ENCODE assay signal across 13 cellular contexts in the genomic region with DNA sequence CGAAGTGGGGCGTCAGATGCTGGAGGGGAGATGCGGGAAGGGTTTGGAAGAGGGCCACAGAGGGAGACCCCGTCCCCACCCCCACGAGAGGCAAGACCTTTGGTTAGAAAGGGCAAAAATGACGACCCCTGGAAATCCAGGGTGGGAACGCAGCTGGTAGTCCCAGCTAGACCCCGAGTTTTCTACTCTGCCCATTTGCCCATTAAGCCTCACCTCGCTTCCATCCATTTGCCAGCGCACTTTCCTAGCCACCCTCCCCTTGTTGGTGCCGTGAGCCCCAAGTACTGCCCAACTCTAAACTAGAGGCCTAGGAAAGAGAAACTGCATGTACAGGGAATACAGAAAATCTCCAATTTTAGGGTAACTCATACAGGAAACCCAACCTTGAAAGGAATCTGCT. TPM values are rescaled to one million over a fixed set of nuclear protein-coding genes. Genes with fewer than 3 reads are reported as not detected.
DNase-seq lines count a peak whose midpoint lies in the region; ATAC-seq and TF ChIP-seq lines count a peak whose summit lies in the region.
"Had no signal": no experiment of that assay in that cellular context is flagged by ENCODE, and none has a peak within 500 bp of the region (broad histone marks: within the 10 kb centered on the region; RNA-seq: fewer than 3 reads in every experiment).

No MANE protein-coding gene starts in this region.

- no peak for TF ChIP-seq CTCF in progenitor cell of endocrine pancreas (IDR thresholded peaks at IDR 0.05; ENCODE audit: unreplicated experiment)
- no peak for TF ChIP-seq CTCF in uterus (IDR thresholded peaks at IDR 0.05)

- POLR2A ChIA-PET in activated CD4-positive, alpha-beta memory T cell treated with anti-CD3 and anti-CD28 coated beads, Interleukin-2, amount 10 ng/mL, durations not matched to agents 7 days and 5 days (lab: Charles Lee) = interaction anchor here (1.2 to 2.9 kb wide), 2 partner anchors 15 to 18 kb away, joined by 3 to 68 read pairs; a partner anchor contains a TSS

- WGBS in right cardiac atrium = 52% methylated on average over 11 of the region's 11 CpGs

- peaks cover 39% of the 10 kb centered on the region for H3K27me3 Mint-ChIP-seq in activated CD4-positive, alpha-beta memory T cell treated with anti-CD3 and anti-CD28 coated beads, Interleukin-2, amount 10 ng/mL, durations not matched to agents 7 days and 5 days
- peaks cover 24% of the 10 kb centered on the region for H3K27me3 Mint-ChIP-seq in progenitor cell of endocrine pancreas

- peak overlapping the region; percentile 51 for H3K4me3 Mint-ChIP-seq in activated CD4-positive, alpha-beta memory T cell treated with anti-CD3 and anti-CD28 coated beads, Interleukin-2, amount 10 ng/mL, durations not matched to agents 7 days and 5 days
- H3K4me3 Mint-ChIP-seq in progenitor cell of endocrine pancreas (ENCODE audit: low read depth) = peak overlapping the region; percentile 67

- CTCF ChIA-PET in activated CD4-positive, alpha-beta memory T cell treated with anti-CD3 and anti-CD28 coated beads, Interleukin-2, amount 10 ng/mL, durations not matched to agents 7 days and 5 days (lab: Charles Lee) = interaction anchor here (2.8 kb wide), 1 partner anchor 17 kb away, joined by 20 read pairs; a partner anchor contains a TSS

- H3K27ac Mint-ChIP-seq in activated CD4-positive, alpha-beta memory T cell treated with anti-CD3 and anti-CD28 coated beads, Interleukin-2, amount 10 ng/mL, durations not matched to agents 7 days and 5 days = no peak overlapping the region
- no peak overlapping the region for H3K27ac Mint-ChIP-seq in progenitor cell of endocrine pancreas

- no peaks in the 10 kb centered on the region for H3K9me3 Mint-ChIP-seq in activated CD4-positive, alpha-beta memory T cell treated with anti-CD3 and anti-CD28 coated beads, Interleukin-2, amount 10 ng/mL, durations not matched to agents 7 days and 5 days
- H3K9me3 Mint-ChIP-seq in progenitor cell of endocrine pancreas (ENCODE audit: low read depth) = no peaks in the 10 kb centered on the region

- no peak for TF ChIP-seq POLR2A in uterus (IDR thresholded peaks at IDR 0.05)

- H3K4me3 ChIP-seq in right cardiac atrium (ENCODE audit: low read length) (peak overlapping the region; percentile 89), uterus (no peak overlapping the region)

- no peak overlapping the region for H3K27ac ChIP-seq in right cardiac atrium (ENCODE audit: low read length)
- no peak overlapping the region for H3K27ac ChIP-seq in uterus
- H3K27ac ChIP-seq: transverse colon had no signal

- no peaks in the 10 kb centered on the region for H3K4me1 ChIP-seq in ES-I3 (ENCODE audit: insufficient read depth, low read length)
- peaks cover 2% of the 10 kb centered on the region for H3K4me1 ChIP-seq in right cardiac atrium (ENCODE audit: control insufficient read depth, insufficient read depth, low read length)
- H3K4me1 ChIP-seq in uterus = peaks cover 0 to 9% of the 10 kb centered on the region in 2 donors

- peaks cover 29% of the 10 kb centered on the region for H3K4me1 Mint-ChIP-seq in activated CD4-positive, alpha-beta memory T cell treated with anti-CD3 and anti-CD28 coated beads, Interleukin-2, amount 10 ng/mL, durations not matched to agents 7 days and 5 days
- peaks cover 13% of the 10 kb centered on the region for H3K4me1 Mint-ChIP-seq in progenitor cell of endocrine pancreas (ENCODE audit: low read depth)

- ATAC-seq in right cardiac atrium (no peak), HG03097 (IDR thresholded peaks at IDR 0.05; ENCODE audit: low FRiP score, unreplicated experiment) (no peak)

- no peak for DNase-seq in activated CD4-positive, alpha-beta memory T cell treated with anti-CD3 and anti-CD28 coated beads, Interleukin-2, amount 10 ng/mL, durations not matched to agents 7 days and 5 days
- no peak for DNase-seq in right cardiac atrium
- DNase-seq in progenitor cell of endocrine pancreas (ENCODE audit: low spot score, unreplicated experiment) = no peak
- DNase-seq in SIG-M5 treated with dmso at 0.1 percent for 504 hours (lab: John Stamatoyannopoulos, UW; ENCODE audit: unreplicated experiment) = no peak
- DNase-seq in uterus = no peak
- DNase-seq: activated CD4-positive, alpha-beta T cell treated with anti-CD3 and anti-CD28 coated beads, Interleukin-2, amount 50 U/mL, for 1 hour; KG1; transverse colon had no signal

- no peaks in the 10 kb centered on the region for H3K27me3 ChIP-seq in right cardiac atrium (ENCODE audit: control insufficient read depth, insufficient read depth)
- H3K27me3 ChIP-seq in uterus = peaks cover 10 to 20% of the 10 kb centered on the region in 2 donors

- H3K9me3 ChIP-seq in ES-I3 (ENCODE audit: control insufficient read depth, insufficient read depth, low read length) (no peaks in the 10 kb centered on the region), right cardiac atrium (ENCODE audit: control insufficient read depth, low read length) (no peaks in the 10 kb centered on the region), uterus (no peaks in the 10 kb centered on the region)
- H3K9me3 ChIP-seq: transverse colon had no signal

- intact Hi-C loops in right cardiac atrium (cut with DNase I) = no loop called here
- intact Hi-C loops in uterus (cut with DNase I; ENCODE audit: low total_unique reads) = no loop called here

- H3K9ac ChIP-seq in ES-I3 (ENCODE audit: low read depth, low read length) = peak overlapping the region; percentile 43

- peaks cover 10% of the 10 kb centered on the region for H3K36me3 ChIP-seq in ES-I3 (ENCODE audit: insufficient read depth, low read length)
- no peaks in the 10 kb centered on the region for H3K36me3 ChIP-seq in uterus
- H3K36me3 ChIP-seq: transverse colon had no signal

- peaks cover 18% of the 10 kb centered on the region for H3K36me3 Mint-ChIP-seq in activated CD4-positive, alpha-beta memory T cell treated with anti-CD3 and anti-CD28 coated beads, Interleukin-2, amount 10 ng/mL, durations not matched to agents 7 days and 5 days (ENCODE audit: low read depth)
- peaks cover 7% of the 10 kb centered on the region for H3K36me3 Mint-ChIP-seq in progenitor cell of endocrine pancreas (ENCODE audit: insufficient read depth)

RNA-seq across cellular contexts. Expression of a gene that starts 0.4 kb away (rescaled TPM):
- not detected for total RNA-seq in activated CD4-positive, alpha-beta memory T cell treated with anti-CD3 and anti-CD28 coated beads, Interleukin-2, amount 10 ng/mL, durations not matched to agents 7 days and 5 days
- not detected for total RNA-seq in right cardiac atrium
- polyA plus RNA-seq in right cardiac atrium = 0.05 TPM
- 3.0 and 3.8 TPM in 2 replicates for total RNA-seq in progenitor cell of endocrine pancreas
- 1 to 10 TPM in 1 of 4 donors, under 1 TPM in 1, not detected in 2; 0.46 to 1.1 TPM for total RNA-seq in uterus
- total RNA-seq: bronchial epithelial cell, fibroblast of villous mesenchyme had no signal

RNA-seq across cellular contexts. Expression of a gene that starts 1.7 kb away (rescaled TPM):
- 10 to 100 TPM in 1 of 2 experiments, 1 to 10 TPM in 1; 7.8 to 11.5 TPM for total RNA-seq in activated CD4-positive, alpha-beta memory T cell treated with anti-CD3 and anti-CD28 coated beads, Interleukin-2, amount 10 ng/mL, durations not matched to agents 7 days and 5 days
- total RNA-seq in right cardiac atrium (1 to 10 TPM; 6.1 to 9.5 (median 9.2) TPM), progenitor cell of endocrine pancreas (12.4 and 12.7 TPM in 2 replicates), uterus (10 to 100 TPM in 2 of 4 donors, 1 to 10 TPM in 2; 1.8 to 19.4 (median 10.2) TPM)
- 5.7 TPM for polyA plus RNA-seq in right cardiac atrium

RNA-seq across cellular contexts. Expression of a gene that starts 17.2 kb away (rescaled TPM):
- 10 to 100 TPM; 14.0 to 15.5 TPM for total RNA-seq in activated CD4-positive, alpha-beta memory T cell treated with anti-CD3 and anti-CD28 coated beads, Interleukin-2, amount 10 ng/mL, durations not matched to agents 7 days and 5 days
- total RNA-seq in right cardiac atrium (1 to 10 TPM; 4.3 to 7.2 (median 5.2) TPM), progenitor cell of endocrine pancreas (7.7 and 7.9 TPM in 2 replicates), uterus (10 to 100 TPM in 1 of 4 donors, 1 to 10 TPM in 2, under 1 TPM in 1; 0.26 to 10.9 (median 4.2) TPM)
- polyA plus RNA-seq in right cardiac atrium = 4.9 TPM

RNA-seq across cellular contexts. Expression of a gene that starts 41.2 kb away (rescaled TPM):
- not detected for total RNA-seq in activated CD4-positive, alpha-beta memory T cell treated with anti-CD3 and anti-CD28 coated beads, Interleukin-2, amount 10 ng/mL, durations not matched to agents 7 days and 5 days
- total RNA-seq in right cardiac atrium = under 1 TPM in 1 of 4 donors, not detected in 3; 0.50 TPM
- polyA plus RNA-seq in right cardiac atrium = 0.29 TPM
- not detected in 2 replicates for total RNA-seq in progenitor cell of endocrine pancreas
- total RNA-seq in uterus = 1 to 10 TPM in 2 of 4 donors, not detected in 2; 1.1 to 9.5 TPM
- total RNA-seq: bronchial epithelial cell, fibroblast of villous mesenchyme, RPMI7951, transverse colon had no signal
